ENCODE assay signal across 8 cellular contexts in the genomic region with DNA sequence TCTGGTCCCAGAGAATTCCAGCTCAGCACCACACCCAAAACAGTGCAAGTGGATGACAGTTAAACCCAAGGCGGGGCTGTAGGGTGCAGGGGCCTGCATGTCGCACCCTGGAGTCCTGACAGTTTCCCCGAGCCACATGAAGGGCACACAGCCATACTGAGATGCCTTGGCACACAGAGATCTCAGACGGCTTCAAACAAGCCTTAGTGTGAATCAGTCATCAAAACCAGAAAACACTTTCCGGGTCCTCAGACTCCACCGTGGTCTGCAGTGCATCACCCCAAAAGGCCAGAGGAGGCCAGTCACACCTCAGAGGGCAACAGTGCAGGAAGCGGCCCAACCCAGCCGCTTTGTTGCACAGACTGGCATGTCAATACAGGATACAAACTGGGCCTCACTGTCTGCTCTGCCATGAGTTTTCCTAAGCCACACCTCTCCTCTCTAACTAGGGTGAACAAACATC.
DNase-seq lines count a peak whose midpoint lies in the region; ATAC-seq and TF ChIP-seq lines count a peak whose summit lies in the region.

No MANE protein-coding gene starts in this region.

- no peak overlapping the region for H3K4me3 ChIP-seq in ovary

- H3K36me3 Mint-ChIP-seq in activated CD4-positive, alpha-beta memory T cell treated with anti-CD3 and anti-CD28 coated beads, Interleukin-2, amount 10 ng/mL, durations not matched to agents 7 days and 5 days (ENCODE audit: low read depth) = peaks cover 14% of the 10 kb centered on the region

- H3K9me3 ChIP-seq in ovary = no peaks in the 10 kb centered on the region

- no peaks in the 10 kb centered on the region for H3K27me3 Mint-ChIP-seq in activated CD4-positive, alpha-beta memory T cell treated with anti-CD3 and anti-CD28 coated beads, Interleukin-2, amount 10 ng/mL, durations not matched to agents 7 days and 5 days

- ATAC-seq in HG03457 (IDR thresholded peaks at IDR 0.05; ENCODE audit: unreplicated experiment) = peak; percentile 26
- peak; percentile 44 for ATAC-seq in left ventricle myocardium superior

- peak overlapping the region; percentile 84 for H3K27ac Mint-ChIP-seq in activated CD4-positive, alpha-beta memory T cell treated with anti-CD3 and anti-CD28 coated beads, Interleukin-2, amount 10 ng/mL, durations not matched to agents 7 days and 5 days

- TF ChIP-seq CTCF in ovary (IDR thresholded peaks at IDR 0.05) = no peak

- no peaks in the 10 kb centered on the region for H3K36me3 ChIP-seq in ovary

- no peak overlapping the region for H3K4me3 Mint-ChIP-seq in activated CD4-positive, alpha-beta memory T cell treated with anti-CD3 and anti-CD28 coated beads, Interleukin-2, amount 10 ng/mL, durations not matched to agents 7 days and 5 days

- H3K27me3 ChIP-seq in ovary = no peaks in the 10 kb centered on the region

- peak; percentile 48 for DNase-seq in NCI-H748 (lab: John Stamatoyannopoulos, UW; ENCODE audit: unreplicated experiment)
- no peak for DNase-seq in NCI-H748 treated with DMSO at 0.1 percent for 48 hours (lab: John Stamatoyannopoulos, UW)
- DNase-seq in activated CD4-positive, alpha-beta memory T cell treated with anti-CD3 and anti-CD28 coated beads, Interleukin-2, amount 10 ng/mL, durations not matched to agents 7 days and 5 days = peak; percentile 70
- DNase-seq in left ventricle myocardium superior = no peak
- peak; percentile 47 for DNase-seq in stimulated activated naive CD4-positive, alpha-beta T cell treated with Interleukin-2 at 50 U/mL for 16 hours (lab: John Stamatoyannopoulos, UW)
- DNase-seq in NCI-H2107 treated with DMSO at 0.1 percent for 48 hours (lab: John Stamatoyannopoulos, UW; ENCODE audit: unreplicated experiment) = no peak
- DNase-seq in ovary = no peak

- WGBS in ovary, 3 donors = 81 to 89% (median 89%) methylated on average over 8 of the region's 8 CpGs

- TF ChIP-seq POLR2A in ovary (IDR thresholded peaks at IDR 0.05) = no peak

- H3K4me1 ChIP-seq in ovary (ENCODE audit: insufficient read depth) = peaks cover 2% of the 10 kb centered on the region

- TF ChIP-seq EP300 in ovary (IDR thresholded peaks at IDR 0.05) = no peak

- no peak overlapping the region for H3K27ac ChIP-seq in ovary

- H3K4me1 Mint-ChIP-seq in activated CD4-positive, alpha-beta memory T cell treated with anti-CD3 and anti-CD28 coated beads, Interleukin-2, amount 10 ng/mL, durations not matched to agents 7 days and 5 days = peaks cover 53% of the 10 kb centered on the region

- POLR2A ChIA-PET in activated CD4-positive, alpha-beta memory T cell treated with anti-CD3 and anti-CD28 coated beads, Interleukin-2, amount 10 ng/mL, durations not matched to agents 7 days and 5 days (lab: Charles Lee) = interaction anchor here (0.8 to 5.3 kb wide), 11 partner anchors 9 to 255 kb away, joined by 3 to 137 read pairs (median 5); partner anchors contain the start of gene IRF2

- CTCF ChIA-PET in activated CD4-positive, alpha-beta memory T cell treated with anti-CD3 and anti-CD28 coated beads, Interleukin-2, amount 10 ng/mL, durations not matched to agents 7 days and 5 days (lab: Charles Lee) = interaction anchor here (0.8 to 5.6 kb wide), 6 partner anchors 8 to 258 kb away, joined by 3 to 102 read pairs (median 4); no protein-coding TSS in a partner anchor

- intact Hi-C loops in left ventricle myocardium superior (cut with micrococcal nuclease) = no loop called here
- intact Hi-C loops in ovary (cut with DNase I) = loop anchor here (10.0 kb wide), 4 partner anchors 63 to 253 kb away; partner anchors contain the start of gene IRF2 (in 2 of the 4)

- H3K9me3 Mint-ChIP-seq in activated CD4-positive, alpha-beta memory T cell treated with anti-CD3 and anti-CD28 coated beads, Interleukin-2, amount 10 ng/mL, durations not matched to agents 7 days and 5 days = peaks cover 10% of the 10 kb centered on the region

Comparison
In these comparisons a context has a peak if more than half of its experiments do, and no peak if none do; other contexts are left out.
1. DNase-seq: peak in NCI-H748 (single experiment), activated CD4-positive, alpha-beta memory T cell treated with anti-CD3 and anti-CD28 coated beads, Interleukin-2, amount 10 ng/mL, durations not matched to agents 7 days and 5 days (single experiment) and stimulated activated naive CD4-positive, alpha-beta T cell treated with Interleukin-2 at 50 U/mL for 16 hours (single experiment); none in NCI-H748 treated with DMSO at 0.1 percent for 48 hours (single experiment), left ventricle myocardium superior (single experiment), NCI-H2107 treated with DMSO at 0.1 percent for 48 hours (single experiment) and ovary (0 of 5).